ENCODE assay signal across 28 cellular contexts in genomic region chr13:79703772-79704171, GRCh38.
DNase-seq lines count a peak whose midpoint lies in the region; ATAC-seq and TF ChIP-seq lines count a peak whose summit lies in the region.
"Had no signal": no experiment of that assay in that cellular context is flagged by ENCODE, and none has a peak within 500 bp of the region (broad histone marks: within the 10 kb centered on the region; RNA-seq: fewer than 3 reads in every experiment).

No MANE protein-coding gene starts in this region.

- H3K4me1 Mint-ChIP-seq in glutamatergic neuron (ENCODE audit: low read depth, unreplicated experiment): peaks cover 10% of the 10 kb centered on the region
- H3K4me1 Mint-ChIP-seq: activated CD4-positive, alpha-beta T cell treated with anti-CD3 and anti-CD28 coated beads, Interleukin-2, amount 10 ng/mL, durations not matched to agents 24 days and 14 days; activated naive CD8-positive, alpha-beta T cell treated with anti-CD3 and anti-CD28 coated beads for 36 hours; activated T-helper 17 cell treated with anti-CD3 and anti-CD28 coated beads, Interleukin-2, amount 50 U/mL, for 72 hours; CD4-positive, CD25-positive, alpha-beta regulatory T cell; naive thymus-derived CD8-positive, alpha-beta T cell had no signal

- H3K27me3 Mint-ChIP-seq in glutamatergic neuron (ENCODE audit: unreplicated experiment): no peaks in the 10 kb centered on the region
- H3K27me3 Mint-ChIP-seq: CD4-positive, CD25-positive, alpha-beta regulatory T cell had no signal

- H3K9me3 Mint-ChIP-seq in glutamatergic neuron (ENCODE audit: unreplicated experiment): no peaks in the 10 kb centered on the region
- H3K9me3 Mint-ChIP-seq: activated CD4-positive, alpha-beta T cell treated with anti-CD3 and anti-CD28 coated beads, Interleukin-2, amount 10 ng/mL, durations not matched to agents 24 days and 14 days; activated naive CD8-positive, alpha-beta T cell treated with anti-CD3 and anti-CD28 coated beads for 36 hours; activated T-helper 17 cell treated with anti-CD3 and anti-CD28 coated beads, Interleukin-2, amount 50 U/mL, for 72 hours; T-helper 1 cell treated with Interleukin-12 subunit alpha and Interleukin-12 subunit beta and Interleukin-4 antibody, amounts not matched to agents 30 μg/mL and 1 μg/mL, for 36 hours had no signal

- H3K27ac Mint-ChIP-seq in glutamatergic neuron (ENCODE audit: unreplicated experiment): peak overlapping the region; percentile 31
- H3K27ac Mint-ChIP-seq: activated CD4-positive, alpha-beta T cell treated with anti-CD3 and anti-CD28 coated beads, Interleukin-2, amount 10 ng/mL, durations not matched to agents 24 days and 14 days; activated naive CD8-positive, alpha-beta T cell treated with anti-CD3 and anti-CD28 coated beads for 36 hours; activated T-helper 17 cell treated with anti-CD3 and anti-CD28 coated beads, Interleukin-2, amount 50 U/mL, for 72 hours; CD4-positive, CD25-positive, alpha-beta regulatory T cell; naive thymus-derived CD8-positive, alpha-beta T cell; T-helper 1 cell treated with Interleukin-12 subunit alpha and Interleukin-12 subunit beta and Interleukin-4 antibody, amounts not matched to agents 30 μg/mL and 1 μg/mL, for 36 hours had no signal

- no peaks in the 10 kb centered on the region for H3K36me3 Mint-ChIP-seq in glutamatergic neuron (ENCODE audit: unreplicated experiment)
- H3K36me3 Mint-ChIP-seq: activated naive CD8-positive, alpha-beta T cell treated with anti-CD3 and anti-CD28 coated beads for 36 hours; CD4-positive, CD25-positive, alpha-beta regulatory T cell; naive thymus-derived CD8-positive, alpha-beta T cell had no signal

- ATAC-seq in GM19035 (IDR thresholded peaks at IDR 0.05; ENCODE audit: unreplicated experiment) (peak; percentile 87), GM21528 (IDR thresholded peaks at IDR 0.05; ENCODE audit: low FRiP score, unreplicated experiment) (peak; percentile 70), HG03159 (IDR thresholded peaks at IDR 0.05; ENCODE audit: unreplicated experiment) (peak; percentile 54), GM21717 (IDR thresholded peaks at IDR 0.05; ENCODE audit: unreplicated experiment) (no peak)
- ATAC-seq: activated T-helper 17 cell treated with anti-CD3 and anti-CD28 coated beads, Interleukin-2, amount 50 U/mL, for 72 hours; heart right ventricle; left lobe of liver; naive thymus-derived CD8-positive, alpha-beta T cell had no signal

- no peak overlapping the region for H3K4me3 Mint-ChIP-seq in glutamatergic neuron (ENCODE audit: unreplicated experiment)
- H3K4me3 Mint-ChIP-seq: activated CD4-positive, alpha-beta T cell treated with anti-CD3 and anti-CD28 coated beads, Interleukin-2, amount 10 ng/mL, durations not matched to agents 24 days and 14 days; activated naive CD8-positive, alpha-beta T cell treated with anti-CD3 and anti-CD28 coated beads for 36 hours; activated T-helper 17 cell treated with anti-CD3 and anti-CD28 coated beads, Interleukin-2, amount 50 U/mL, for 72 hours; CD4-positive, CD25-positive, alpha-beta regulatory T cell; naive thymus-derived CD8-positive, alpha-beta T cell; T-helper 1 cell treated with Interleukin-12 subunit alpha and Interleukin-12 subunit beta and Interleukin-4 antibody, amounts not matched to agents 30 μg/mL and 1 μg/mL, for 36 hours had no signal

- DNase-seq in glutamatergic neuron: no peak
- DNase-seq in NAMALWA (ENCODE audit: low spot score): no peak
- DNase-seq in ureter (ENCODE audit: low spot score): no peak
- no peak for DNase-seq in activated CD8-positive, alpha-beta memory T cell treated with anti-CD3 and anti-CD28 coated beads, Interleukin-2, amount 50 U/mL, for 4 hours
- DNase-seq: activated CD4-positive, alpha-beta T cell treated with anti-CD3 and anti-CD28 coated beads, Interleukin-2, amount 10 ng/mL, durations not matched to agents 24 days and 14 days; activated naive CD8-positive, alpha-beta T cell treated with anti-CD3 and anti-CD28 coated beads for 36 hours; CD4-positive, CD25-positive, alpha-beta regulatory T cell; central memory CD4-positive, alpha-beta T cell; dorsolateral prefrontal cortex; EL; GOT3; heart right ventricle; KBM-7; naive thymus-derived CD8-positive, alpha-beta T cell; NCI-H1694; NCI-H2171 treated with DMSO at 0.1 percent for 48 hours; NCI-H526; retina; stimulated activated CD4-positive, alpha-beta T cell treated with anti-CD3 and anti-CD28 coated beads, Interleukin-4, amount 100 ng/mL, for 1 hour; stimulated activated naive CD4-positive, alpha-beta T cell; testis had no signal

- TF ChIP-seq CTCF in glutamatergic neuron (IDR thresholded peaks at IDR 0.05; ENCODE audit: partially characterized antibody, unreplicated experiment): no peak
